8 cellular contexts compared by ENCODE assay signal in the genomic region with DNA sequence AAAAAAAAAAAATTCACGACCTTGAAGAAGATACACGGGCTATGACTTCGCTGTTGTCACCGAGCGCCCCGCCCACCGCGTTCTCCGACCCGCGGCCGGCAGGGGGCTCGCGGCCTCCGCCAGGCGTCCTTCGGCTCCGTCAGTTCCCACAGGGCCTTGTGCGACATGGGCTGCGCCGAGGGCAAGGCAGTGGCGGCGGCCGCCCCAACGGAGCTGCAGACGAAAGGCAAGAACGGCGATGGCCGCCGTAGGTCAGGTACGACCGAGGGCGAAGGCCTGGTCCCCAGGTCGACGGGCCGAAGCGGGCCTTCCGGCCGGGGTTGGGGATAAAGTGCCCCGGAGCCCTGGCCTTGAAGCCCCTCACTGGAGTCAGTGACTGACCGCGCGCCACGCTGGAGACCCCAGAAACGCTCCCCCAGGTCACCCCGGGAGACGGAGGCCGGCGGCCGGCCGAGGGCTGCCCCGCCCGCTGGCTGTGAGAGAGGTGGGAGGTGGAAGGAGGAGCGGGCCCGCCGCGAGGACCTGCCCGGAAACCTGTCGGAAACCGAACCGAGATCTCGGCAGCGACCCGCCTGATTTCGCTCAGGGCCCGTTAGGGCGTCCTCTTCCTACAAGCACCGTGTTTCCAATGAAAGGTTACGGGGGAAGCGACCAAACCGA. TPM values are rescaled to one million over a fixed set of nuclear protein-coding genes. Genes with fewer than 3 reads are reported as not detected.
DNase-seq lines count a peak whose midpoint lies in the region; TF ChIP-seq lines count a peak whose summit lies in the region.

Gene TXNRD1 (plus strand): TSS at position 142 of the 660 bp plus-strand sequence. CDS start 24 bp downstream, at position 166.

- no peaks in the 10 kb centered on the region for H3K27me3 ChIP-seq in WERI-Rb-1 (ENCODE audit: insufficient read depth, low read depth, severe bottlenecking)

- no peaks in the 10 kb centered on the region for H3K9me3 ChIP-seq in WERI-Rb-1 (ENCODE audit: severe bottlenecking)

- H3K36me3 ChIP-seq in WERI-Rb-1 = no peaks in the 10 kb centered on the region

- peak; percentile 86 for DNase-seq in GM10266 (ENCODE audit: extremely low spot score)
- DNase-seq in HFF-Myc (ENCODE audit: extremely low read depth, low read depth) = no peak
- peak; percentile 85 for DNase-seq in NCI-H460 (ENCODE audit: extremely low read depth, low read depth)
- peak; percentile 51 for DNase-seq in activated CD8-positive, alpha-beta memory T cell treated with anti-CD3 and anti-CD28 coated beads, Interleukin-2, amount 50 U/mL, for 1 hour (ENCODE audit: extremely low read depth)
- peak; percentile 62 for DNase-seq in epidermal melanocyte (ENCODE audit: insufficient read length, low spot score)
- peak; percentile 27 for DNase-seq in middle frontal gyrus (ENCODE audit: extremely low spot score, low spot score)
- DNase-seq in stimulated activated CD8-positive, alpha-beta memory T cell treated with anti-CD3 and anti-CD28 coated beads, Interleukin-15, amount 100 ng/mL, for 48 hours (ENCODE audit: low read depth in 2 of 2) = peak; percentile 75 to 78
- no peak for DNase-seq in WERI-Rb-1

- H3K4me3 ChIP-seq in HFF-Myc (replicated peaks; ENCODE audit: low read depth, low read length) = no peak within 1 kb of the TSS
- no peak within 1 kb of the TSS for H3K4me3 ChIP-seq in WERI-Rb-1 (ENCODE audit: low read depth, low read length)

- peak; percentile 91 for TF ChIP-seq CTCF in GM10266 (IDR thresholded peaks at IDR 0.05; ENCODE audit: control insufficient read depth, insufficient read depth, low read depth, missing control alignments)
- peak; percentile 68 for TF ChIP-seq CTCF in HFF-Myc (IDR thresholded peaks at IDR 0.05; ENCODE audit: low read depth, low read length, missing control alignments)
- TF ChIP-seq CTCF in WERI-Rb-1 (IDR thresholded peaks at IDR 0.05; ENCODE audit: low read depth, low read length) = no peak

- no peak within 1 kb of the TSS for H3K27ac ChIP-seq in WERI-Rb-1

RNA-seq across cellular contexts. Expression of gene TXNRD1, which starts in this region (rescaled TPM):
- 1,614 and 1,733 TPM in 2 replicates for total RNA-seq in NCI-H460 (2014; rRNA removed; shearing (Covaris generic))
- polyA plus RNA-seq in NCI-H460 (2014; cell fraction: nucleus; rRNA removed) = 745 and 1,100 TPM in 2 replicates

Comparison
In these comparisons a context has a peak if more than half of its experiments do, and no peak if none do; other contexts are left out.
1. DNase-seq: peak in GM10266 (single experiment), NCI-H460 (single experiment), activated CD8-positive, alpha-beta memory T cell treated with anti-CD3 and anti-CD28 coated beads, Interleukin-2, amount 50 U/mL, for 1 hour (single experiment), epidermal melanocyte (single experiment), middle frontal gyrus (single experiment) and stimulated activated CD8-positive, alpha-beta memory T cell treated with anti-CD3 and anti-CD28 coated beads, Interleukin-15, amount 100 ng/mL, for 48 hours (2 of 2); none in HFF-Myc (single experiment) and WERI-Rb-1 (single experiment).